In genomic region chr11:44916797-44917196, GRCh38 we compare ENCODE assay signal across 1 cellular context.
TF ChIP-seq lines count a peak whose summit lies in the region.

No MANE protein-coding gene starts in this region.

TF ChIP-seq in IMR-90, 13 proteins besides CTCF, POLR2A, EP300 and RAD21:
- TF ChIP-seq MAFK (IDR thresholded peaks at IDR 0.05; ENCODE audit: low read depth, low read length) (no peak), CHD1 (IDR thresholded peaks at IDR 0.05; ENCODE audit: low read depth, low read length) (no peak), MXI1 (IDR thresholded peaks at IDR 0.05; ENCODE audit: borderline replicate concordance, low read depth, low read length) (no peak)
